In the genomic region with DNA sequence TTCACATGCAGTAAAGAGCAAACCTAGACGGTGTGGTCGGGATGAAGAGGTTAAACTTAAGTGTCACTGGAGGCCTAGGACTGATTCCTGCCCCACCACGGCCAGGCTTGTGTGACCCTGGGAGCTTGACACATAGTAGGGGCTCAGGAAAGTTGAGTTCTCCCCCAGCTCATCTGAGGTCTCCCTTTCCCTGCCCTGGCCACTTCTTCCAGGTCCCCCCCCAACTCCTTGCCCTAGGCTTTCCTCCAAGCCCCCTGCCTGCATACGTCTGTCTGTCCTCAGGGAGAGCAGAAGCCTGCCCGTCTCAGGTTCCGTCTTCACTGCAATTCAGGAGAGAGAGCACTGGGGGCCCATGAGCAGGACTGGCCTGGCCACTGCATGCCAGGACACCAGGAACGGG, we compare ENCODE assay signal across 2 cellular contexts.
TF ChIP-seq lines count a peak whose summit lies in the region.

No MANE protein-coding gene starts in this region.

TF ChIP-seq in WTC11, 78 proteins besides CTCF, POLR2A, EP300 and RAD21:
- TF ChIP-seq, protein P1, sequence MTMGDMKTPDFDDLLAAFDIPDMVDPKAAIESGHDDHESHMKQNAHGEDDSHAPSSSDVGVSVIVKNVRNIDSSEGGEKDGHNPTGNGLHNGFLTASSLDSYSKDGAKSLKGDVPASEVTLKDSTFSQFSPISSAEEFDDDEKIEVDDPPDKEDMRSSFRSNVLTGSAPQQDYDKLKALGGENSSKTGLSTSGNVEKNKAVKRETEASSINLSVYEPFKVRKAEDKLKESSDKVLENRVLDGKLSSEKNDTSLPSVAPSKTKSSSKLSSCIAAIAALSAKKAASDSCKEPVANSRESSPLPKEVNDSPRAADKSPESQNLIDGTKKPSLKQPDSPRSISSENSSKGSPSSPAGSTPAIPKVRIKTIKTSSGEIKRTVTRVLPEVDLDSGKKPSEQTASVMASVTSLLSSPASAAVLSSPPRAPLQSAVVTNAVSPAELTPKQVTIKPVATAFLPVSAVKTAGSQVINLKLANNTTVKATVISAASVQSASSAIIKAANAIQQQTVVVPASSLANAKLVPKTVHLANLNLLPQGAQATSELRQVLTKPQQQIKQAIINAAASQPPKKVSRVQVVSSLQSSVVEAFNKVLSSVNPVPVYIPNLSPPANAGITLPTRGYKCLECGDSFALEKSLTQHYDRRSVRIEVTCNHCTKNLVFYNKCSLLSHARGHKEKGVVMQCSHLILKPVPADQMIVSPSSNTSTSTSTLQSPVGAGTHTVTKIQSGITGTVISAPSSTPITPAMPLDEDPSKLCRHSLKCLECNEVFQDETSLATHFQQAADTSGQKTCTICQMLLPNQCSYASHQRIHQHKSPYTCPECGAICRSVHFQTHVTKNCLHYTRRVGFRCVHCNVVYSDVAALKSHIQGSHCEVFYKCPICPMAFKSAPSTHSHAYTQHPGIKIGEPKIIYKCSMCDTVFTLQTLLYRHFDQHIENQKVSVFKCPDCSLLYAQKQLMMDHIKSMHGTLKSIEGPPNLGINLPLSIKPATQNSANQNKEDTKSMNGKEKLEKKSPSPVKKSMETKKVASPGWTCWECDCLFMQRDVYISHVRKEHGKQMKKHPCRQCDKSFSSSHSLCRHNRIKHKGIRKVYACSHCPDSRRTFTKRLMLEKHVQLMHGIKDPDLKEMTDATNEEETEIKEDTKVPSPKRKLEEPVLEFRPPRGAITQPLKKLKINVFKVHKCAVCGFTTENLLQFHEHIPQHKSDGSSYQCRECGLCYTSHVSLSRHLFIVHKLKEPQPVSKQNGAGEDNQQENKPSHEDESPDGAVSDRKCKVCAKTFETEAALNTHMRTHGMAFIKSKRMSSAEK (CRISPR knock-in tag; IDR thresholded peaks at IDR 0.05; ENCODE audit: borderline replicate concordance) = no peak
- no peak for TF ChIP-seq ZNF671 (CRISPR knock-in tag; IDR thresholded peaks at IDR 0.05)
- TF ChIP-seq ZNF396 (CRISPR knock-in tag; IDR thresholded peaks at IDR 0.05; ENCODE audit: borderline replicate concordance) = no peak
- no peak for TF ChIP-seq TEAD4 (CRISPR knock-in tag; IDR thresholded peaks at IDR 0.05)
- TF ChIP-seq ZNF317 (CRISPR knock-in tag; IDR thresholded peaks at IDR 0.05; ENCODE audit: borderline replicate concordance, low read depth) = no peak
- TF ChIP-seq GTF2I (CRISPR knock-in tag; conservative IDR thresholded peaks at IDR 0.05) = no peak
- TF ChIP-seq E2F5 (CRISPR knock-in tag; IDR thresholded peaks at IDR 0.05) = no peak
- TF ChIP-seq SMAD4 (CRISPR knock-in tag; IDR thresholded peaks at IDR 0.05) = no peak
- TF ChIP-seq KAT7 (CRISPR knock-in tag; IDR thresholded peaks at IDR 0.05; ENCODE audit: borderline replicate concordance) = no peak
- no peak for TF ChIP-seq FOXK1 (CRISPR knock-in tag; IDR thresholded peaks at IDR 0.05)
- TF ChIP-seq CREB1 (CRISPR knock-in tag; IDR thresholded peaks at IDR 0.05) = no peak
- no peak for TF ChIP-seq HMGXB4 (CRISPR knock-in tag; IDR thresholded peaks at IDR 0.05)
- TF ChIP-seq ESRRA (CRISPR knock-in tag; IDR thresholded peaks at IDR 0.05; ENCODE audit: borderline replicate concordance) = no peak
- TF ChIP-seq, protein P2, sequence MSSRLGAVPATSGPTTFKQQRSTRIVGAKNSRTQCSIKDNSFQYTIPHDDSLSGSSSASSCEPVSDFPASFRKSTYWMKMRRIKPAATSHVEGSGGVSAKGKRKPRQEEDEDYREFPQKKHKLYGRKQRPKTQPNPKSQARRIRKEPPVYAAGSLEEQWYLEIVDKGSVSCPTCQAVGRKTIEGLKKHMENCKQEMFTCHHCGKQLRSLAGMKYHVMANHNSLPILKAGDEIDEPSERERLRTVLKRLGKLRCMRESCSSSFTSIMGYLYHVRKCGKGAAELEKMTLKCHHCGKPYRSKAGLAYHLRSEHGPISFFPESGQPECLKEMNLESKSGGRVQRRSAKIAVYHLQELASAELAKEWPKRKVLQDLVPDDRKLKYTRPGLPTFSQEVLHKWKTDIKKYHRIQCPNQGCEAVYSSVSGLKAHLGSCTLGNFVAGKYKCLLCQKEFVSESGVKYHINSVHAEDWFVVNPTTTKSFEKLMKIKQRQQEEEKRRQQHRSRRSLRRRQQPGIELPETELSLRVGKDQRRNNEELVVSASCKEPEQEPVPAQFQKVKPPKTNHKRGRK (CRISPR knock-in tag; IDR thresholded peaks at IDR 0.05; ENCODE audit: borderline replicate concordance) = no peak
- no peak for TF ChIP-seq GABPB1 (CRISPR knock-in tag; IDR thresholded peaks at IDR 0.05)
- no peak for TF ChIP-seq FOXP4 (CRISPR knock-in tag; IDR thresholded peaks at IDR 0.05)

TF ChIP-seq in HepG2, 621 proteins besides CTCF, POLR2A, EP300 and RAD21 (continued from another document):
- TF ChIP-seq MAZ (IDR thresholded peaks at IDR 0.05; ENCODE audit: borderline replicate concordance, low read depth, low read length) (no peak), MAZ (CRISPR knock-in tag; IDR thresholded peaks at IDR 0.05; ENCODE audit: low read depth) (no peak), ZGPAT (CRISPR knock-in tag; IDR thresholded peaks at IDR 0.05) (no peak), DDIT3 (CRISPR knock-in tag; IDR thresholded peaks at IDR 0.05) (no peak), ZNF143 (CRISPR knock-in tag; IDR thresholded peaks at IDR 0.05) (no peak), HBP1 (CRISPR knock-in tag; IDR thresholded peaks at IDR 0.05; ENCODE audit: low read depth) (no peak), MTF1 (CRISPR knock-in tag; IDR thresholded peaks at IDR 0.05) (no peak)
- TF ChIP-seq, protein P3, sequence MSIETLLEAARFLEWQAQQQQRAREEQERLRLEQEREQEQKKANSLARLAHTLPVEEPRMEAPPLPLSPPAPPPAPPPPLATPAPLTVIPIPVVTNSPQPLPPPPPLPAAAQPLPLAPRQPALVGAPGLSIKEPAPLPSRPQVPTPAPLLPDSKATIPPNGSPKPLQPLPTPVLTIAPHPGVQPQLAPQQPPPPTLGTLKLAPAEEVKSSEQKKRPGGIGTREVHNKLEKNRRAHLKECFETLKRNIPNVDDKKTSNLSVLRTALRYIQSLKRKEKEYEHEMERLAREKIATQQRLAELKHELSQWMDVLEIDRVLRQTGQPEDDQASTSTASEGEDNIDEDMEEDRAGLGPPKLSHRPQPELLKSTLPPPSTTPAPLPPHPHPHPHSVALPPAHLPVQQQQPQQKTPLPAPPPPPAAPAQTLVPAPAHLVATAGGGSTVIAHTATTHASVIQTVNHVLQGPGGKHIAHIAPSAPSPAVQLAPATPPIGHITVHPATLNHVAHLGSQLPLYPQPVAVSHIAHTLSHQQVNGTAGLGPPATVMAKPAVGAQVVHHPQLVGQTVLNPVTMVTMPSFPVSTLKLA (IDR thresholded peaks at IDR 0.05) = no peak
